ENCODE assay signal across 11 cellular contexts in genomic region chr6:158879180-158879579, GRCh38.
DNase-seq lines count a peak whose midpoint lies in the region; ATAC-seq, FAIRE-seq and TF ChIP-seq lines count a peak whose summit lies in the region.
"Had no signal": no experiment of that assay in that cellular context is flagged by ENCODE, and none has a peak within 500 bp of the region (broad histone marks: within the 10 kb centered on the region; RNA-seq: fewer than 3 reads in every experiment).

No MANE protein-coding gene starts in this region.

- peak; percentile 98 for ATAC-seq in activated CD8-positive, alpha-beta T cell treated with anti-CD3 and anti-CD28 coated beads for 36 hours
- peak; percentile 98 for ATAC-seq in stimulated activated naive CD8-positive, alpha-beta T cell treated with anti-CD3 and anti-CD28 coated beads, Interleukin-15, Interleukin-2, amounts not matched to agents 100 U/mL and 50 U/mL, for 24 hours
- no peak for ATAC-seq in Right ventricle myocardium superior (ENCODE audit: poor library complexity)

- TF ChIP-seq CTCF in activated CD8-positive, alpha-beta T cell treated with anti-CD3 and anti-CD28 coated beads for 36 hours (IDR thresholded peaks at IDR 0.05) = no peak

- peaks cover 12% of the 10 kb centered on the region for H3K4me1 Mint-ChIP-seq in activated CD8-positive, alpha-beta T cell treated with anti-CD3 and anti-CD28 coated beads for 36 hours (ENCODE audit: low read depth)

- H3K4me3 Mint-ChIP-seq in activated CD8-positive, alpha-beta T cell treated with anti-CD3 and anti-CD28 coated beads for 36 hours = no peak overlapping the region

- peaks cover 6% of the 10 kb centered on the region for H3K9me3 Mint-ChIP-seq in activated CD8-positive, alpha-beta T cell treated with anti-CD3 and anti-CD28 coated beads for 36 hours

- peaks cover 3% of the 10 kb centered on the region for H3K36me3 Mint-ChIP-seq in activated CD8-positive, alpha-beta T cell treated with anti-CD3 and anti-CD28 coated beads for 36 hours (ENCODE audit: low read depth)

- peak; percentile 71 for DNase-seq in activated naive CD4-positive, alpha-beta T cell treated with Interleukin-2 at 50 U/mL for 16 hours
- DNase-seq in activated naive CD4-positive, alpha-beta T cell treated with anti-CD3 and anti-CD28 coated beads, Interleukin-2, amount 50 U/mL, for 16 hours = no peak
- peak; percentile 83 for DNase-seq in activated CD8-positive, alpha-beta T cell treated with anti-CD3 and anti-CD28 coated beads for 36 hours
- DNase-seq in foreskin melanocyte (peak; percentile 86), Right ventricle myocardium superior (no peak), HTR-8/SVneo (ENCODE audit: insufficient read length, low spot score) (no peak), NCI-H1694 (lab: John Stamatoyannopoulos, UW) (no peak)
- peak; percentile 68 for DNase-seq in stimulated activated naive CD8-positive, alpha-beta T cell treated with anti-CD3 and anti-CD28 coated beads, Interleukin-15, Interleukin-2, amounts not matched to agents 100 U/mL and 50 U/mL, for 24 hours
- DNase-seq: activated gamma-delta T cell treated with Interleukin-2 at 50 U/mL for 16 hours; effector CD8-positive, alpha-beta T cell; GDM1 had no signal

- intact Hi-C loops in activated CD8-positive, alpha-beta T cell treated with anti-CD3 and anti-CD28 coated beads for 36 hours (cut with micrococcal nuclease) = no loop called here
- intact Hi-C loops in Right ventricle myocardium superior (cut with DNase I) = no loop called here

- POLR2A ChIA-PET in activated CD8-positive, alpha-beta T cell treated with anti-CD3 and anti-CD28 coated beads for 36 hours (lab: Charles Lee) = interaction anchor here (1.1 to 1.4 kb wide), 2 partner anchors 9 to 65 kb away, joined by 4 to 6 read pairs; no protein-coding TSS in a partner anchor

- FAIRE-seq in HTR-8/SVneo (lab: Jason Lieb, UNC) = no peak

- CTCF ChIA-PET in activated CD8-positive, alpha-beta T cell treated with anti-CD3 and anti-CD28 coated beads for 36 hours (lab: Charles Lee) = interaction anchor here (1.0 to 1.4 kb wide), 3 partner anchors 9 to 87 kb away, joined by 3 to 7 read pairs (median 4); no protein-coding TSS in a partner anchor

- H3K27ac Mint-ChIP-seq in activated CD8-positive, alpha-beta T cell treated with anti-CD3 and anti-CD28 coated beads for 36 hours = no peak overlapping the region

- H3K27me3 Mint-ChIP-seq in activated CD8-positive, alpha-beta T cell treated with anti-CD3 and anti-CD28 coated beads for 36 hours = no peaks in the 10 kb centered on the region

Comparison
In these comparisons a context has a peak if more than half of its experiments do, and no peak if none do; other contexts are left out.
1. DNase-seq: peak in activated naive CD4-positive, alpha-beta T cell treated with Interleukin-2 at 50 U/mL for 16 hours (single experiment), activated CD8-positive, alpha-beta T cell treated with anti-CD3 and anti-CD28 coated beads for 36 hours (single experiment), foreskin melanocyte (single experiment) and stimulated activated naive CD8-positive, alpha-beta T cell treated with anti-CD3 and anti-CD28 coated beads, Interleukin-15, Interleukin-2, amounts not matched to agents 100 U/mL and 50 U/mL, for 24 hours (single experiment); none in activated naive CD4-positive, alpha-beta T cell treated with anti-CD3 and anti-CD28 coated beads, Interleukin-2, amount 50 U/mL, for 16 hours (single experiment), Right ventricle myocardium superior (single experiment), HTR-8/SVneo (single experiment) and NCI-H1694 (single experiment).